20 cellular contexts compared by ENCODE assay signal in the genomic region with DNA sequence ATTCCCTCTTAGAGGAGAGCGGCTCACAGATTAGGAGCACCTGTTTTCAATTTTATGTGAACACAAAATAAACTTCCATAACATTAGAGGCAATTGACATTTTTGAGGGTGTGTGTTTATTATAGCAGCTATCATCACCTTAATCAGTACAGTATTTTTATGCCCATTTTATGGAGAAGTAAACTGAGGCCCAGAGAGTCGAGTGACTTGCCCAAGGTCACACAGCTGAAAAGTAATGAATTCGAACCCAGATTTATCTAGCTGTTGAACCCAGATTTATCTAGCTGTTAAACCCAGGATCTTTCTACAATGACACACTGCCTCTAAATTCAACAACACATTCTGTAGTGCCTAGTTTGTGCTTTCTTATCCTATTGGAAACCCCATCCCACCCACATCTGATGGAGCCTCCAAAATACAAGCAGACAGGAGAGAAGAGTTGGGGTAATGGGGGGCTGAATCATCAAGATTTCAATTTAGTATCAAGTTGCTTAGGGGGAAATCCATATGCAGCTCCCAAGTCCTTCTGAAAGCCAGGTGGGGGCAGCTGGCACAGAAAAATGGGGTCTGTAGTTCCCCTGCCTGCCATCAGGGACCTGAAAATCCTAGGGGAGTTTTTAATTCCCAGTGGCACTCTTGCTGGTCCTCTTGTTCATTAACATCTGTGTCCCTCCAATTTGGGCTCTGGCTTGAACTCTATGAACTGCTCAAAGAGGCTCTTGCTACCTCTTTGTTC. TPM values are rescaled to one million over a fixed set of nuclear protein-coding genes. Genes with fewer than 3 reads are reported as not detected.
DNase-seq lines count a peak whose midpoint lies in the region; ATAC-seq and TF ChIP-seq lines count a peak whose summit lies in the region.
"Had no signal": no experiment of that assay in that cellular context is flagged by ENCODE, and none has a peak within 500 bp of the region (broad histone marks: within the 10 kb centered on the region; RNA-seq: fewer than 3 reads in every experiment).

No MANE protein-coding gene starts in this region.

- ATAC-seq in GM23338 (peak; percentile 31; the same call in 2 of the 3 replicates), WTC11 (peak; percentile 38), gastroesophageal sphincter (no peak), GM19328 (IDR thresholded peaks at IDR 0.05; ENCODE audit: unreplicated experiment) (no peak), GM18498 (IDR thresholded peaks at IDR 0.05; ENCODE audit: unreplicated experiment) (no peak)
- ATAC-seq: activated CD4-positive, alpha-beta T cell treated with anti-CD3 and anti-CD28 coated beads for 36 hours; stimulated activated effector memory CD8-positive, alpha-beta T cell treated with anti-CD3 and anti-CD28 coated beads, Interleukin-12 subunit alpha, Interleukin-12 subunit beta, amount 100 ng/mL, for 72 hours had no signal

- TF ChIP-seq CTCF in GM23338 (conservative IDR thresholded peaks at IDR 0.05; ENCODE audit: low read depth in 2 of 2) = peak; percentile 29 to 42
- TF ChIP-seq CTCF in WTC11 (IDR thresholded peaks at IDR 0.05) = no peak
- TF ChIP-seq CTCF in gastroesophageal sphincter (IDR thresholded peaks at IDR 0.05) = no peak

- H3F3A ChIP-seq in GM23338 (replicated peaks; ENCODE audit: low read depth) = no peaks in the 10 kb centered on the region; the same call in 1 of the 2 replicates

- no peaks in the 10 kb centered on the region for H3K79me2 ChIP-seq in GM23338 (replicated peaks; ENCODE audit: insufficient read depth)

- H3K9me3 ChIP-seq in BLaER1 (no peaks in the 10 kb centered on the region), gastroesophageal sphincter (no peaks in the 10 kb centered on the region)
- H3K9me3 ChIP-seq: prostate gland, thoracic aorta had no signal

- no peaks in the 10 kb centered on the region for H3K9me2 ChIP-seq in GM23338 (ENCODE audit: insufficient read depth)

- H3K36me3 ChIP-seq in BLaER1 (no peaks in the 10 kb centered on the region), GM23338 (ENCODE audit: insufficient read depth) (no peaks in the 10 kb centered on the region), gastroesophageal sphincter (no peaks in the 10 kb centered on the region)
- H3K36me3 ChIP-seq: prostate gland, thoracic aorta had no signal

- H3K4me2 ChIP-seq in BLaER1 = peak overlapping the region; percentile 59
- no peak overlapping the region for H3K4me2 ChIP-seq in GM23338

- H3K27ac Mint-ChIP-seq in GM23338 (no peak overlapping the region), WTC11 (no peak overlapping the region)
- H3K27ac Mint-ChIP-seq: activated CD4-positive, alpha-beta T cell treated with anti-CD3 and anti-CD28 coated beads for 36 hours; activated naive CD4-positive, alpha-beta T cell treated with anti-CD3 and anti-CD28 coated beads, Interleukin-2, amount 10 ng/mL, durations not matched to agents 7 days and 5 days; brain; stimulated activated effector memory CD8-positive, alpha-beta T cell treated with anti-CD3 and anti-CD28 coated beads, Interleukin-12 subunit alpha, Interleukin-12 subunit beta, amount 100 ng/mL, for 72 hours; T-helper 2 cell treated with Interferon-gamma antibody and Interleukin-4, amounts not matched to agents 5 μg/mL and 100 μg/mL, for 36 hours had no signal

- H3K4me1 Mint-ChIP-seq in GM23338 = no peaks in the 10 kb centered on the region; the same call in 2 of the 3 replicates
- peaks cover 3% of the 10 kb centered on the region; the same call in 1 of the 2 replicates for H3K4me1 Mint-ChIP-seq in WTC11
- H3K4me1 Mint-ChIP-seq: activated naive CD4-positive, alpha-beta T cell treated with anti-CD3 and anti-CD28 coated beads, Interleukin-2, amount 10 ng/mL, durations not matched to agents 7 days and 5 days had no signal

- WGBS in gastroesophageal sphincter (ENCODE audit: low coverage in 1 of 2), 2 donors = 90 to 95% methylated on average over 3 of the region's 3 CpGs

- CTCF ChIA-PET in WTC11 (lab: Charles Lee) = interaction anchor here (0.8 to 4.2 kb wide), 14 partner anchors 11 to 582 kb away, joined by 3 to 31 read pairs (median 6); partner anchors contain the start of gene DNAJB11

- TF ChIP-seq EP300 in gastroesophageal sphincter (IDR thresholded peaks at IDR 0.05) = no peak

- H3K27me3 Mint-ChIP-seq in GM23338 (ENCODE audit: insufficient read depth, low read depth, poor library complexity) (peaks cover 7% of the 10 kb centered on the region), WTC11 (ENCODE audit: low read depth) (peaks cover 8% of the 10 kb centered on the region; the same call in 1 of the 2 replicates)

- H4K20me1 ChIP-seq in BLaER1 (no peaks in the 10 kb centered on the region), GM23338 (replicated peaks; ENCODE audit: insufficient read depth) (no peaks in the 10 kb centered on the region)

- H2AFZ ChIP-seq in GM23338 = peak overlapping the region; percentile 53; the same call in 1 of the 2 replicates

- POLR2A ChIA-PET in WTC11 (lab: Charles Lee) = no interaction called here

- H3K9me3 Mint-ChIP-seq in GM23338 = no peaks in the 10 kb centered on the region; the same call in 2 of the 3 replicates
- no peaks in the 10 kb centered on the region for H3K9me3 Mint-ChIP-seq in WTC11
- H3K9me3 Mint-ChIP-seq: activated naive CD4-positive, alpha-beta T cell treated with anti-CD3 and anti-CD28 coated beads, Interleukin-2, amount 10 ng/mL, durations not matched to agents 7 days and 5 days; stimulated activated effector memory CD8-positive, alpha-beta T cell treated with anti-CD3 and anti-CD28 coated beads, Interleukin-12 subunit alpha, Interleukin-12 subunit beta, amount 100 ng/mL, for 72 hours; T-helper 2 cell treated with Interferon-gamma antibody and Interleukin-4, amounts not matched to agents 5 μg/mL and 100 μg/mL, for 36 hours had no signal

- DNase-seq in GM23338 (ENCODE audit: low spot score) (peak; percentile 60), WTC11 (ENCODE audit: low spot score) (no peak), iPS-NIHi7 (ENCODE audit: extremely low spot score) (peak; percentile 31), NOMO-1 treated with DMSO at 0.1 percent for 48 hours (lab: John Stamatoyannopoulos, UW; ENCODE audit: unreplicated experiment) (no peak)
- DNase-seq: activated CD4-positive, alpha-beta T cell treated with anti-CD3 and anti-CD28 coated beads for 36 hours; activated naive CD4-positive, alpha-beta T cell treated with anti-CD3 and anti-CD28 coated beads, Interleukin-2, amount 10 ng/mL, durations not matched to agents 7 days and 5 days; dermis blood vessel endothelial cell; erythroblast; NCI-H1694; SIG-M5 had no signal

- peak overlapping the region; percentile 61 for H3K27ac ChIP-seq in BLaER1
- no peak overlapping the region for H3K27ac ChIP-seq in GM23338 (ENCODE audit: low read depth)
- H3K27ac ChIP-seq in gastroesophageal sphincter = no peak overlapping the region
- H3K27ac ChIP-seq: prostate gland, thoracic aorta had no signal

- H3K4me3 Mint-ChIP-seq in GM23338 (no peak overlapping the region), WTC11 (no peak overlapping the region)
- H3K4me3 Mint-ChIP-seq: activated CD4-positive, alpha-beta T cell treated with anti-CD3 and anti-CD28 coated beads for 36 hours; activated naive CD4-positive, alpha-beta T cell treated with anti-CD3 and anti-CD28 coated beads, Interleukin-2, amount 10 ng/mL, durations not matched to agents 7 days and 5 days; brain; stimulated activated effector memory CD8-positive, alpha-beta T cell treated with anti-CD3 and anti-CD28 coated beads, Interleukin-12 subunit alpha, Interleukin-12 subunit beta, amount 100 ng/mL, for 72 hours; T-helper 2 cell treated with Interferon-gamma antibody and Interleukin-4, amounts not matched to agents 5 μg/mL and 100 μg/mL, for 36 hours had no signal

- H3K9ac ChIP-seq in BLaER1 = no peak overlapping the region

- H3K36me3 Mint-ChIP-seq in GM23338 (ENCODE audit: low read depth) (no peaks in the 10 kb centered on the region), WTC11 (no peaks in the 10 kb centered on the region)
- H3K36me3 Mint-ChIP-seq: activated naive CD4-positive, alpha-beta T cell treated with anti-CD3 and anti-CD28 coated beads, Interleukin-2, amount 10 ng/mL, durations not matched to agents 7 days and 5 days; brain; stimulated activated effector memory CD8-positive, alpha-beta T cell treated with anti-CD3 and anti-CD28 coated beads, Interleukin-12 subunit alpha, Interleukin-12 subunit beta, amount 100 ng/mL, for 72 hours had no signal

- H3K4me1 ChIP-seq in BLaER1 (peaks cover 78% of the 10 kb centered on the region), GM23338 (ENCODE audit: insufficient read depth) (no peaks in the 10 kb centered on the region), gastroesophageal sphincter (peaks cover 0 to 25% (median 5%) of the 10 kb centered on the region in 3 donors)
- H3K4me1 ChIP-seq: prostate gland had no signal

- H3K27me3 ChIP-seq in BLaER1 = no peaks in the 10 kb centered on the region
- no peaks in the 10 kb centered on the region for H3K27me3 ChIP-seq in GM23338 (ENCODE audit: insufficient read depth)
- H3K27me3 ChIP-seq in gastroesophageal sphincter = peaks cover 9% of the 10 kb centered on the region

- H3K4me3 ChIP-seq in BLaER1 (no peak overlapping the region), GM23338 (no peak overlapping the region), gastroesophageal sphincter (no peak overlapping the region)
- H3K4me3 ChIP-seq: lung, prostate gland, thoracic aorta had no signal

- TF ChIP-seq POLR2A in gastroesophageal sphincter (IDR thresholded peaks at IDR 0.05) = no peak

TF ChIP-seq in WTC11, 78 proteins besides CTCF, POLR2A, EP300 and RAD21:
- TF ChIP-seq ESRRA (CRISPR knock-in tag; IDR thresholded peaks at IDR 0.05; ENCODE audit: borderline replicate concordance) = no peak
- no peak for TF ChIP-seq CREM (CRISPR knock-in tag; IDR thresholded peaks at IDR 0.05)
- TF ChIP-seq TP53 (CRISPR knock-in tag; IDR thresholded peaks at IDR 0.05) = no peak
- TF ChIP-seq ZNF219 (CRISPR knock-in tag; IDR thresholded peaks at IDR 0.05; ENCODE audit: borderline replicate concordance) = no peak
- no peak for TF ChIP-seq FOXJ3 (CRISPR knock-in tag; IDR thresholded peaks at IDR 0.05; ENCODE audit: borderline replicate concordance)
- TF ChIP-seq ZNF138 (CRISPR knock-in tag; conservative IDR thresholded peaks at IDR 0.05) = no peak

RNA-seq across cellular contexts. Expression of gene TRA2B, which starts 50.4 kb away (rescaled TPM):
- 323 and 602 TPM in 2 replicates for total RNA-seq in GM23338 (2014; rRNA removed; shearing (Covaris generic))
- polyA plus RNA-seq in GM23338 (2016; fragmentation: Nextera tagmentation; extraction: Ambion mirVana) = 360 and 368 TPM in 2 replicates
- total RNA-seq in WTC11 (2021) (214 to 240 TPM (median 236 TPM) in 3 replicates), gastroesophageal sphincter (100 to 1,000 TPM in 3 of 4 donors, 10 to 100 TPM in 1; 87.1 to 181 (median 129) TPM)

Comparison
In these comparisons a context has a peak if more than half of its experiments do, and no peak if none do; other contexts are left out.
1. ATAC-seq: peak in GM23338 (single experiment) and WTC11 (single experiment); none in gastroesophageal sphincter (single experiment), GM19328 (single experiment) and GM18498 (single experiment).
2. DNase-seq: peak in GM23338 (single experiment) and iPS-NIHi7 (single experiment); none in WTC11 (single experiment) and NOMO-1 treated with DMSO at 0.1 percent for 48 hours (single experiment).
3. CTCF ChIP-seq: peak in GM23338 (2 of 2); none in WTC11 (single experiment) and gastroesophageal sphincter (0 of 4).